In genomic region chr5:178284095-178284675, GRCh38 we compare ENCODE assay signal across 10 cellular contexts. TPM values are rescaled to one million over a fixed set of nuclear protein-coding genes. Genes with fewer than 3 reads are reported as not detected.
DNase-seq lines count a peak whose midpoint lies in the region; ATAC-seq, FAIRE-seq and TF ChIP-seq lines count a peak whose summit lies in the region.
"Had no signal": no experiment of that assay in that cellular context is flagged by ENCODE, and none has a peak within 500 bp of the region (broad histone marks: within the 10 kb centered on the region; RNA-seq: fewer than 3 reads in every experiment).

No MANE protein-coding gene starts in this region.

- H3K27me3 ChIP-seq in adrenal gland (no peaks in the 10 kb centered on the region), HepG2 (ENCODE audit: control insufficient read depth in 1 of 2, insufficient read depth in 2 of 2, low read length in 2 of 2) (peaks cover 2 to 41% of the 10 kb centered on the region in 2 experiments; a peak in 4 of 5 replicates)

- H3K4me1 ChIP-seq in adrenal gland (replicated peaks in 1 of 2) (peaks cover 0 to 2% of the 10 kb centered on the region in 2 donors), HepG2 (ENCODE audit: insufficient read depth, low read length) (peaks cover 19% of the 10 kb centered on the region)

- TF ChIP-seq POLR2A in adrenal gland (IDR thresholded peaks at IDR 0.05), result no peak
- no peak for TF ChIP-seq POLR2A in HepG2 (IDR thresholded peaks at IDR 0.05; ENCODE audit: insufficient read depth in 1 of 2, low read depth in 2 of 2, low read length in 2 of 2)

- 37 to 46% (median 41%) methylated on average over 3 of the region's 3 CpGs for WGBS in adrenal gland, 4 donors
- WGBS in HepG2 (ENCODE audit: low lambda C conversion rate), result 3% methylated on average over 3 of the region's 3 CpGs

- H2AFZ ChIP-seq in HepG2 (ENCODE audit: low read length), result no peak overlapping the region

- TF ChIP-seq CTCF in C4-2B (conservative IDR thresholded peaks at IDR 0.05), result peak; percentile 98
- TF ChIP-seq CTCF in adrenal gland (IDR thresholded peaks at IDR 0.05), result peak; percentile 11 to 55 (median 38)
- TF ChIP-seq CTCF in HepG2 (CRISPR knock-in tag; IDR thresholded peaks at IDR 0.05), result peak; percentile 30

- BruUV-seq in HepG2 (replicated peaks; lab: Mats Ljungman, UMichigan), result no TSS peak

- CTCF ChIA-PET in HepG2 (lab: Yijun Ruan, JAX; ENCODE audit: low intra/inter-chr PET ratio, low total read pairs), result no interaction called here

- no peaks in the 10 kb centered on the region for H4K20me1 ChIP-seq in HepG2 (ENCODE audit: insufficient read depth, low read length)

- in situ Hi-C loops in KBM-7 (cut with MboI; ENCODE audit: low pct_unique_long_range_greater_than_20kb, low sequenced_read_pairs) (loop anchor here (25.0 kb wide), 1 partner anchor 303 kb away; the partner anchor contains the start of gene COL23A1), HepG2 (cut with HindIII; ENCODE audit: extremely low pct_ligation_motif_present, low pct_unique_long_range_greater_than_20kb) (loop anchor here (10.0 kb wide), 1 partner anchor 561 kb away; no protein-coding TSS in a partner anchor)

- H3K9me3 ChIP-seq in adrenal gland (replicated peaks in 1 of 3), result peaks cover 0 to 6% (median 0%) of the 10 kb centered on the region in 3 donors
- H3K9me3 ChIP-seq in HepG2 (ENCODE audit: low read length), result no peaks in the 10 kb centered on the region; the same call in 1 of the 2 replicates

- TF ChIP-seq EP300 in HepG2 (IDR thresholded peaks at IDR 0.05; ENCODE audit: low read depth in 2 of 2, low read length in 2 of 2), result no peak
- TF ChIP-seq EP300 in HepG2 (CRISPR knock-in tag; IDR thresholded peaks at IDR 0.05; ENCODE audit: borderline replicate concordance), result no peak

- H3K4me2 ChIP-seq in HepG2 (ENCODE audit: low read depth, low read length), result no peak overlapping the region

- H3K4me3 ChIP-seq in adrenal gland (no peak overlapping the region), HepG2 (replicated peaks in 1 of 3; ENCODE audit: insufficient read depth in 1 of 3, low read depth in 2 of 3, low read length in 3 of 3) (no peak overlapping the region)

- H3K9ac ChIP-seq in HepG2 (ENCODE audit: insufficient read depth, low read depth, low read length), result no peak overlapping the region

- POLR2A ChIA-PET in HepG2 (lab: Yijun Ruan, JAX), result no interaction called here

- ATAC-seq in HepG2 (no peak), HG02981 (IDR thresholded peaks at IDR 0.05; ENCODE audit: unreplicated experiment) (no peak), GM18861 (IDR thresholded peaks at IDR 0.05; ENCODE audit: unreplicated experiment) (no peak)

- TF ChIP-seq RAD21 in HepG2 (CRISPR knock-in tag; IDR thresholded peaks at IDR 0.05), result no peak

- H3K79me2 ChIP-seq in HepG2 (ENCODE audit: insufficient read depth, low read length), result no peaks in the 10 kb centered on the region

- DNase-seq in KBM-7 (peak; percentile 71), adrenal gland (no peak), HepG2 (ENCODE audit: low spot score) (no peak), Ammon's horn (ENCODE audit: low spot score) (no peak), GM03348 (ENCODE audit: low spot score) (no peak)

- intact Hi-C loops in adrenal gland (cut with DNase I), result loop anchor here (5.0 to 10.0 kb wide), 2 partner anchors 268 to 551 kb away; no protein-coding TSS in a partner anchor
- intact Hi-C loops in HepG2 (cut with micrococcal nuclease; ENCODE audit: unreplicated experiment), result loop anchor here (5.0 kb wide), 1 partner anchor 553 kb away; no protein-coding TSS in a partner anchor

- no peak for FAIRE-seq in HepG2 (lab: Jason Lieb, UNC)
- FAIRE-seq: HTR-8/SVneo, islet of Langerhans had no signal

- H3K27ac ChIP-seq in C4-2B (no peak overlapping the region), adrenal gland (no peak overlapping the region), HepG2 (ENCODE audit: extremely low read length, insufficient read depth, low read length) (no peak overlapping the region)

- H3K36me3 ChIP-seq in adrenal gland (replicated peaks in 1 of 2), result no peaks in the 10 kb centered on the region
- no peaks in the 10 kb centered on the region for H3K36me3 ChIP-seq in HepG2 (replicated peaks in 1 of 2; ENCODE audit: control insufficient read depth in 1 of 2, insufficient read depth in 2 of 2, low read length in 2 of 2)

TF ChIP-seq in HepG2, 621 proteins besides CTCF, POLR2A, EP300 and RAD21:
- TF ChIP-seq U2AF1 (optimal IDR thresholded peaks at IDR 0.05; ENCODE audit: low read depth, low read length) (no peak), STAG1 (CRISPR knock-in tag; IDR thresholded peaks at IDR 0.05) (0 out of 2 replicates have a peak, but pooled peaks have one; percentile 9), SNAPC2 (CRISPR knock-in tag; IDR thresholded peaks at IDR 0.05) (no peak), PLRG1 (conservative IDR thresholded peaks at IDR 0.05) (no peak), KMT2A (CRISPR knock-in tag; IDR thresholded peaks at IDR 0.05) (no peak), ZSCAN31 (CRISPR knock-in tag; IDR thresholded peaks at IDR 0.05; ENCODE audit: low read depth) (no peak), RAD51 (IDR thresholded peaks at IDR 0.05; ENCODE audit: borderline replicate concordance) (no peak)

RNA-seq across cellular contexts. Expression of gene PHYKPL, which starts 51.6 kb away (rescaled TPM):
- total RNA-seq in adrenal gland (10 to 100 TPM; 15.0 to 93.2 (median 62.4) TPM), HepG2 (2016; rRNA removed; fragmentation: Illumina TruSeq; extraction: Trizol) (6.5 and 18.0 TPM in 2 replicates)
- polyA plus RNA-seq in adrenal gland (100 to 1,000 TPM in 1 of 3 donors, 10 to 100 TPM in 2; 21.2 to 125 (median 89.6) TPM), HepG2 (2011; rRNA removed) (78.6 and 94.3 TPM in 2 replicates)
- total RNA-seq in HepG2 (2016; cell fraction: cytosol; rRNA removed; fragmentation: Illumina TruSeq; extraction: Trizol; ENCODE audit: low read depth), result 9.3 and 10.3 TPM in 2 replicates
- 6.3 and 18.2 TPM in 2 replicates for total RNA-seq in HepG2 (2016; cell fraction: insoluble cytoplasmic fraction; rRNA removed; fragmentation: Illumina TruSeq; extraction: Trizol)
- total RNA-seq in HepG2 (2016; cell fraction: membrane; rRNA removed; fragmentation: Illumina TruSeq; extraction: Trizol), result 12.3 and 14.3 TPM in 2 replicates
- total RNA-seq in HepG2 (2016; cell fraction: nucleus; rRNA removed; fragmentation: Illumina TruSeq; extraction: Trizol), result 28.0 and 31.5 TPM in 2 replicates
- polyA plus RNA-seq in HepG2 (2011; cell fraction: cytosol; rRNA removed), result 35.8 and 36.7 TPM in 2 replicates
- polyA plus RNA-seq in HepG2 (2011; cell fraction: nucleus; rRNA removed), result 312 and 345 TPM in 2 replicates
- 25.4 and 34.0 TPM in 2 replicates for polyA plus RNA-seq in HepG2 (2012)
- polyA plus RNA-seq in HepG2 (2016; cell fraction: cytosol; fragmentation: Illumina TruSeq; extraction: Trizol; ENCODE audit: low read depth), result 6.9 and 8.7 TPM in 2 replicates
- 6.1 and 7.0 TPM in 2 replicates for polyA plus RNA-seq in HepG2 (2016; cell fraction: insoluble cytoplasmic fraction; fragmentation: Illumina TruSeq; extraction: Trizol; ENCODE audit: low read depth)
- 9.0 and 11.2 TPM in 2 replicates for polyA plus RNA-seq in HepG2 (2016; cell fraction: membrane; fragmentation: Illumina TruSeq; extraction: Trizol; ENCODE audit: low read depth)
- 47.5 and 57.4 TPM in 2 replicates for polyA plus RNA-seq in HepG2 (2016; cell fraction: nucleus; fragmentation: Illumina TruSeq; extraction: Trizol; ENCODE audit: insufficient read depth, low read depth)
- polyA minus RNA-seq in HepG2 (2011; rRNA and poly(A)+ RNA removed; ENCODE audit: low replicate concordance), result 97.9 and 139 TPM in 2 replicates
- 10.3 and 11.5 TPM in 2 replicates for polyA minus RNA-seq in HepG2 (2011; cell fraction: cytosol; rRNA and poly(A)+ RNA removed)
- 134 and 154 TPM in 2 replicates for polyA minus RNA-seq in HepG2 (2011; cell fraction: nucleus; rRNA and poly(A)+ RNA removed)

Comparison
In these comparisons a context has a peak if more than half of its experiments do, and no peak if none do; other contexts are left out.
1. CTCF ChIP-seq: peak in every context shown above with its lines; median percentile 98 in C4-2B; 38 in adrenal gland; 30 in HepG2.